Comparison of ENCODE assay signal across 20 cellular contexts in the genomic region with DNA sequence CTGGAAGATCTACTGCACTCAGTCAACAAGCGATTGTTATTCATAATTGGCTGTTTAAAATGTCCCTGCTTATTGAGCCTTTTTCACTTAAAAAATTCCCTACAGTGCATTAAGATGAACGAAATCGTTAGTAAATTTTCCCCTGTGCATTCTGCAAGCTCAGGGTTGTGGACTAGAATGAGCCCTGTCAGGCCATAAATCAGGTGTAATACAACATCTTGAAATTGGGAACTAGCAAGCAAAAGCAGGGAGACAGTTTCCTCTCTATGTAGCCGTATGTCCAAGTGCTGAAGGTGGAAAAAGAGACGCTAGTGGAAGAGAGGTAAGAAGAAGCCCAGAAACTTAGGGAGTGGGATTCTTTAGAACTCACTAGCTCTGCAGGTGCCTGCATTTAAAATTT.
"Had no signal": no experiment of that assay in that cellular context is flagged by ENCODE, and none has a peak within 500 bp of the region (broad histone marks: within the 10 kb centered on the region; RNA-seq: fewer than 3 reads in every experiment).

No MANE protein-coding gene starts in this region.

- H3K4me3 ChIP-seq: adrenal gland, ascending aorta, esophagus muscularis mucosa, gastrocnemius medialis, lower lobe of right lung, right lobe of liver, skin epidermis, thyroid gland, upper lobe of right lung had no signal

- H3K27me3 ChIP-seq: adrenal gland, ascending aorta, esophagus muscularis mucosa, gastrocnemius medialis, right lobe of liver, thyroid gland, upper lobe of right lung had no signal

- H3K4me1 ChIP-seq: adrenal gland, ascending aorta, esophagus muscularis mucosa, gastrocnemius medialis, lower lobe of right lung, right lobe of liver, thyroid gland, upper lobe of right lung had no signal

- H3K36me3 ChIP-seq: adrenal gland, ascending aorta, esophagus muscularis mucosa, gastrocnemius medialis, lower lobe of right lung, right lobe of liver, thyroid gland, upper lobe of right lung had no signal

- DNase-seq: activated CD4-positive, alpha-beta T cell treated with anti-CD3 and anti-CD28 coated beads, Interleukin-2, amount 10 ng/mL, durations not matched to agents 7 days and 5 days; activated CD8-positive, alpha-beta T cell treated with anti-CD3 and anti-CD28 coated beads for 36 hours; activated T-cell treated with anti-CD3 and anti-CD28 coated beads, Interleukin-2, amount 50 U/mL, for 1 hour; adrenal gland; central memory CD4-positive, alpha-beta T cell; effector memory CD8-positive, alpha-beta T cell; gastrocnemius medialis; islet precursor cell; left colon; lower lobe of right lung; naive B cell; nucleus accumbens; right lobe of liver; stimulated activated CD4-positive, alpha-beta T cell treated with anti-CD3 and anti-CD28 coated beads, Interleukin-1b, Interleukin-23, amount 100 ng/mL, for 48 hours; substantia nigra; thyroid gland; upper lobe of right lung had no signal

- H3K9me3 ChIP-seq: adrenal gland, ascending aorta, esophagus muscularis mucosa, gastrocnemius medialis, lower lobe of right lung, right lobe of liver, thyroid gland, upper lobe of right lung had no signal
